Comparison of ENCODE assay signal across 11 cellular contexts in genomic region chr2:200466703-200467418, GRCh38. TPM values are rescaled to one million over a fixed set of nuclear protein-coding genes. Genes with fewer than 3 reads are reported as not detected.
DNase-seq lines count a peak whose midpoint lies in the region; ATAC-seq and TF ChIP-seq lines count a peak whose summit lies in the region.
"Had no signal": no experiment of that assay in that cellular context is flagged by ENCODE, and none has a peak within 500 bp of the region (broad histone marks: within the 10 kb centered on the region; RNA-seq: fewer than 3 reads in every experiment).

No MANE protein-coding gene starts in this region.

- CTCF ChIA-PET in SK-N-SH (lab: Yijun Ruan, JAX): interaction anchor here (1.1 to 8.0 kb wide), 5 partner anchors 10 to 493 kb away, joined by 3 to 111 read pairs (median 9); no protein-coding TSS in a partner anchor

- peak; percentile 80 for ATAC-seq in SK-N-SH treated with all-trans-retinoic acid at 6 μM for 48 hours
- ATAC-seq in GM21737 (IDR thresholded peaks at IDR 0.05; ENCODE audit: unreplicated experiment): no peak

- no peak for TF ChIP-seq EP300 in SK-N-SH (IDR thresholded peaks at IDR 0.05; ENCODE audit: borderline replicate concordance in 1 of 2, low read depth in 1 of 2, low read length in 1 of 2)

- H3K9me2 ChIP-seq in SK-N-SH: no peaks in the 10 kb centered on the region

- H3K36me3 ChIP-seq in SK-N-SH (replicated peaks in 1 of 2; ENCODE audit: control insufficient read depth in 1 of 2, insufficient read depth in 2 of 2, low read length in 1 of 2): peaks cover 40 to 48% of the 10 kb centered on the region in 2 experiments
- H3K36me3 ChIP-seq in muscle layer of duodenum (ENCODE audit: control insufficient read depth in 1 of 2, insufficient read depth in 2 of 2, low read length in 2 of 2): peaks cover 16 to 29% of the 10 kb centered on the region in 2 donors
- peaks cover 0 to 18% of the 10 kb centered on the region in 2 donors for H3K36me3 ChIP-seq in thyroid gland

- no peak overlapping the region for H2AFZ ChIP-seq in SK-N-SH (ENCODE audit: low read depth)

- intact Hi-C loops in thyroid gland (cut with DNase I): no loop called here

- no peak overlapping the region for H3K9ac ChIP-seq in SK-N-SH

- H3K4me3 ChIP-seq in SK-N-SH (ENCODE audit: low read depth in 2 of 2, low read length in 1 of 2) (no peak overlapping the region), cardiac fibroblast (replicated peaks in 1 of 2; ENCODE audit: low read depth in 2 of 2, low read length in 2 of 2) (no peak overlapping the region), muscle layer of duodenum (ENCODE audit: low read depth in 1 of 2, low read length in 2 of 2) (no peak overlapping the region), thyroid gland (replicated peaks in 1 of 3) (no peak overlapping the region)
- H3K4me3 ChIP-seq: cardiac muscle cell had no signal

- TF ChIP-seq RAD21 in SK-N-SH (IDR thresholded peaks at IDR 0.05; ENCODE audit: low read length): no peak

- H3K27me3 ChIP-seq in SK-N-SH (ENCODE audit: insufficient read depth) (no peaks in the 10 kb centered on the region), muscle layer of duodenum (ENCODE audit: low read depth, low read length) (no peaks in the 10 kb centered on the region), thyroid gland (no peaks in the 10 kb centered on the region)
- H3K27me3 ChIP-seq: cardiac muscle cell had no signal

- no peak for TF ChIP-seq POLR2A in thyroid gland (IDR thresholded peaks at IDR 0.05)

- POLR2A ChIA-PET in SK-N-SH (lab: Yijun Ruan, JAX): no interaction called here

- DNase-seq in SK-N-SH (no peak), cardiac fibroblast (ENCODE audit: low read depth in 2 of 2) (peak; percentile 72 to 95), thyroid gland (no peak), NCI-H345 (lab: John Stamatoyannopoulos, UW) (no peak), superior temporal gyrus (ENCODE audit: extremely low spot score) (no peak)
- DNase-seq: NCI-H510A had no signal

- WGBS in SK-N-SH (ENCODE audit: low lambda C conversion rate): 83% methylated on average over 8 of the region's 8 CpGs
- WGBS in thyroid gland, 2 donors: 75 to 82% methylated on average over 8 of the region's 8 CpGs

- no peak for TF ChIP-seq CTCF in SK-N-SH (IDR thresholded peaks at IDR 0.05)
- TF ChIP-seq CTCF in cardiac fibroblast (IDR thresholded peaks at IDR 0.05; ENCODE audit: low read depth, low read length): no peak
- no peak for TF ChIP-seq CTCF in thyroid gland (IDR thresholded peaks at IDR 0.05)

- H4K20me1 ChIP-seq in SK-N-SH (ENCODE audit: insufficient read depth): no peaks in the 10 kb centered on the region

- H3F3A ChIP-seq in SK-N-SH (replicated peaks; ENCODE audit: insufficient read depth): no peaks in the 10 kb centered on the region

- H3K4me2 ChIP-seq in SK-N-SH: no peak overlapping the region

- H3K4me1 ChIP-seq in SK-N-SH (ENCODE audit: control insufficient read depth in 1 of 2, insufficient read depth in 2 of 2, low read depth in 1 of 2, low read length in 1 of 2) (peaks cover 0 to 11% of the 10 kb centered on the region in 2 experiments; a peak in 1 of 4 replicates), muscle layer of duodenum (ENCODE audit: control insufficient read depth in 1 of 2, insufficient read depth in 2 of 2, low read length in 2 of 2) (peaks cover 0 to 15% of the 10 kb centered on the region in 2 donors), thyroid gland (no peaks in the 10 kb centered on the region)

- H3K79me2 ChIP-seq in SK-N-SH (ENCODE audit: insufficient read depth): no peaks in the 10 kb centered on the region

- H3K9me3 ChIP-seq in SK-N-SH (no peaks in the 10 kb centered on the region), muscle layer of duodenum (ENCODE audit: control insufficient read depth in 1 of 2, low read length in 2 of 2) (no peaks in the 10 kb centered on the region), thyroid gland (no peaks in the 10 kb centered on the region)

- H3K27ac ChIP-seq in SK-N-SH (ENCODE audit: low read depth in 2 of 2, low read length in 1 of 2): no peak overlapping the region; a peak in 1 of 4 replicates
- H3K27ac ChIP-seq in muscle layer of duodenum (ENCODE audit: low read length): peak overlapping the region; percentile 37
- H3K27ac ChIP-seq in thyroid gland: peak overlapping the region in 2 of 3 donors; percentile 6 to 13
- H3K27ac ChIP-seq: 22Rv1, cardiac muscle cell had no signal

TF ChIP-seq in SK-N-SH treated with all-trans-retinoic acid at 6 μM for 48 hours, 23 proteins besides CTCF, POLR2A, EP300 and RAD21 (continues in another document):
- no peak for TF ChIP-seq TSHZ2 (CRISPR knock-in tag; IDR thresholded peaks at IDR 0.05)
- TF ChIP-seq SNAI2 (CRISPR knock-in tag; IDR thresholded peaks at IDR 0.05): no peak
- no peak for TF ChIP-seq ZNF70 (CRISPR knock-in tag; IDR thresholded peaks at IDR 0.05)
- no peak for TF ChIP-seq GLIS3 (CRISPR knock-in tag; IDR thresholded peaks at IDR 0.05)

TF ChIP-seq in SK-N-SH, 30 proteins besides CTCF, POLR2A, EP300 and RAD21 (continues in another document):
- no peak for TF ChIP-seq JUND (IDR thresholded peaks at IDR 0.05)
- TF ChIP-seq TEAD4 (IDR thresholded peaks at IDR 0.05; ENCODE audit: borderline replicate concordance, insufficient read depth): no peak
- TF ChIP-seq FOSL2 (IDR thresholded peaks at IDR 0.05; ENCODE audit: borderline replicate concordance, low read depth): no peak
- no peak for TF ChIP-seq RXRA (IDR thresholded peaks at IDR 0.05; ENCODE audit: borderline replicate concordance, low read depth)
- TF ChIP-seq NRF1 (IDR thresholded peaks at IDR 0.05; ENCODE audit: low read depth, low read length): no peak
- TF ChIP-seq EZH2phosphoT487 (IDR thresholded peaks at IDR 0.05; ENCODE audit: borderline replicate concordance, low read depth): no peak
- TF ChIP-seq TAF1 (IDR thresholded peaks at IDR 0.05; ENCODE audit: borderline replicate concordance, low read depth, low read length): no peak
- no peak for TF ChIP-seq RCOR1 (IDR thresholded peaks at IDR 0.05; ENCODE audit: low read length)
- TF ChIP-seq, protein P1, sequence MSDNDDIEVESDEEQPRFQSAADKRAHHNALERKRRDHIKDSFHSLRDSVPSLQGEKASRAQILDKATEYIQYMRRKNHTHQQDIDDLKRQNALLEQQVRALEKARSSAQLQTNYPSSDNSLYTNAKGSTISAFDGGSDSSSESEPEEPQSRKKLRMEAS (IDR thresholded peaks at IDR 0.05; ENCODE audit: low read depth): no peak
- no peak for TF ChIP-seq CHD2 (IDR thresholded peaks at IDR 0.05; ENCODE audit: low read length, partially characterized antibody)
- TF ChIP-seq USF1 (IDR thresholded peaks at IDR 0.05; ENCODE audit: borderline replicate concordance, low read depth): no peak
- no peak for TF ChIP-seq POLR2AphosphoS5 (IDR thresholded peaks at IDR 0.05; ENCODE audit: low read depth, low read length)
- TF ChIP-seq PBX3 (IDR thresholded peaks at IDR 0.05): no peak
- no peak for TF ChIP-seq YY1 (IDR thresholded peaks at IDR 0.05; ENCODE audit: low read depth)
- no peak for TF ChIP-seq IRF3 (IDR thresholded peaks at IDR 0.05; ENCODE audit: low read depth, low read length)
- TF ChIP-seq, protein P2, sequence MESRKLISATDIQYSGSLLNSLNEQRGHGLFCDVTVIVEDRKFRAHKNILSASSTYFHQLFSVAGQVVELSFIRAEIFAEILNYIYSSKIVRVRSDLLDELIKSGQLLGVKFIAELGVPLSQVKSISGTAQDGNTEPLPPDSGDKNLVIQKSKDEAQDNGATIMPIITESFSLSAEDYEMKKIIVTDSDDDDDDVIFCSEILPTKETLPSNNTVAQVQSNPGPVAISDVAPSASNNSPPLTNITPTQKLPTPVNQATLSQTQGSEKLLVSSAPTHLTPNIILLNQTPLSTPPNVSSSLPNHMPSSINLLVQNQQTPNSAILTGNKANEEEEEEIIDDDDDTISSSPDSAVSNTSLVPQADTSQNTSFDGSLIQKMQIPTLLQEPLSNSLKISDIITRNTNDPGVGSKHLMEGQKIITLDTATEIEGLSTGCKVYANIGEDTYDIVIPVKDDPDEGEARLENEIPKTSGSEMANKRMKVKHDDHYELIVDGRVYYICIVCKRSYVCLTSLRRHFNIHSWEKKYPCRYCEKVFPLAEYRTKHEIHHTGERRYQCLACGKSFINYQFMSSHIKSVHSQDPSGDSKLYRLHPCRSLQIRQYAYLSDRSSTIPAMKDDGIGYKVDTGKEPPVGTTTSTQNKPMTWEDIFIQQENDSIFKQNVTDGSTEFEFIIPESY (IDR thresholded peaks at IDR 0.05; ENCODE audit: borderline replicate concordance, low read depth): no peak

RNA-seq across cellular contexts. Expression of gene KCTD18, which starts 43.0 kb away (rescaled TPM):
- 7.1 and 8.0 TPM in 2 replicates for polyA plus RNA-seq in SK-N-SH (2012; rRNA removed)
- polyA plus RNA-seq in SK-N-SH (2012; cell fraction: cytosol; rRNA removed): 9.3 and 9.8 TPM in 2 replicates
- 7.7 and 8.6 TPM in 2 replicates for polyA plus RNA-seq in SK-N-SH (2012; cell fraction: nucleus; rRNA removed)
- 100 to 1,000 TPM in 1 of 4 donors, 10 to 100 TPM in 3; 30.5 to 122 (median 60.4) TPM for total RNA-seq in thyroid gland

RNA-seq across cellular contexts. Expression of gene SGO2, which starts 59.1 kb away (rescaled TPM):
- 2.8 TPM in 2 replicates for polyA plus RNA-seq in SK-N-SH (2012; rRNA removed)
- 4.3 and 5.3 TPM in 2 replicates for polyA plus RNA-seq in SK-N-SH (2012; cell fraction: cytosol; rRNA removed)
- 1.3 and 1.8 TPM in 2 replicates for polyA plus RNA-seq in SK-N-SH (2012; cell fraction: nucleus; rRNA removed)
- total RNA-seq in thyroid gland: 1 to 10 TPM; 1.6 to 5.2 (median 3.2) TPM

Comparison
In these comparisons a context has a peak if more than half of its experiments do, and no peak if none do; other contexts are left out.
1. DNase-seq: peak in cardiac fibroblast (2 of 2); none in SK-N-SH (single experiment), thyroid gland (0 of 2), NCI-H345 (single experiment) and superior temporal gyrus (single experiment).
2. H3K27ac ChIP-seq: peak in muscle layer of duodenum (single experiment) and thyroid gland (2 of 3); none in SK-N-SH (0 of 2).